ENCODE assay signal across 1 cellular context in genomic region chr1:47478090-47478489, GRCh38.
TF ChIP-seq lines count a peak whose summit lies in the region.

No MANE protein-coding gene starts in this region.

TF ChIP-seq in HepG2, 621 proteins besides CTCF, POLR2A, EP300 and RAD21 (continued from another document and continues in another):
- TF ChIP-seq PRDM15 (CRISPR knock-in tag; IDR thresholded peaks at IDR 0.05): no peak
- TF ChIP-seq, protein P1, sequence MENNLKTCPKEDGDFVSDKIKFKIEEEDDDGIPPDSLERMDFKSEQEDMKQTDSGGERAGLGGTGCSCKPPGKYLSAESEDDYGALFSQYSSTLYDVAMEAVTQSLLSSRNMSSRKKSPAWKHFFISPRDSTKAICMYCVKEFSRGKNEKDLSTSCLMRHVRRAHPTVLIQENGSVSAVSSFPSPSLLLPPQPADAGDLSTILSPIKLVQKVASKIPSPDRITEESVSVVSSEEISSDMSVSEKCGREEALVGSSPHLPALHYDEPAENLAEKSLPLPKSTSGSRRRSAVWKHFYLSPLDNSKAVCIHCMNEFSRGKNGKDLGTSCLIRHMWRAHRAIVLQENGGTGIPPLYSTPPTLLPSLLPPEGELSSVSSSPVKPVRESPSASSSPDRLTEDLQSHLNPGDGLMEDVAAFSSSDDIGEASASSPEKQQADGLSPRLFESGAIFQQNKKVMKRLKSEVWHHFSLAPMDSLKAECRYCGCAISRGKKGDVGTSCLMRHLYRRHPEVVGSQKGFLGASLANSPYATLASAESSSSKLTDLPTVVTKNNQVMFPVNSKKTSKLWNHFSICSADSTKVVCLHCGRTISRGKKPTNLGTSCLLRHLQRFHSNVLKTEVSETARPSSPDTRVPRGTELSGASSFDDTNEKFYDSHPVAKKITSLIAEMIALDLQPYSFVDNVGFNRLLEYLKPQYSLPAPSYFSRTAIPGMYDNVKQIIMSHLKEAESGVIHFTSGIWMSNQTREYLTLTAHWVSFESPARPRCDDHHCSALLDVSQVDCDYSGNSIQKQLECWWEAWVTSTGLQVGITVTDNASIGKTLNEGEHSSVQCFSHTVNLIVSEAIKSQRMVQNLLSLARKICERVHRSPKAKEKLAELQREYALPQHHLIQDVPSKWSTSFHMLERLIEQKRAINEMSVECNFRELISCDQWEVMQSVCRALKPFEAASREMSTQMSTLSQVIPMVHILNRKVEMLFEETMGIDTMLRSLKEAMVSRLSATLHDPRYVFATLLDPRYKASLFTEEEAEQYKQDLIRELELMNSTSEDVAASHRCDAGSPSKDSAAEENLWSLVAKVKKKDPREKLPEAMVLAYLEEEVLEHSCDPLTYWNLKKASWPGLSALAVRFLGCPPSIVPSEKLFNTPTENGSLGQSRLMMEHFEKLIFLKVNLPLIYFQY (CRISPR knock-in tag; IDR thresholded peaks at IDR 0.05; ENCODE audit: borderline replicate concordance): peak; percentile 88; the same call in 1 of the 2 replicates
- peak; percentile 69; the same call in 1 of the 2 replicates for TF ChIP-seq CEBPB (IDR thresholded peaks at IDR 0.05; ENCODE audit: borderline replicate concordance, low read depth, low read length)
- no peak for TF ChIP-seq PTBP1 (IDR thresholded peaks at IDR 0.05; ENCODE audit: low read depth, low read length, poor library complexity, severe bottlenecking)
- TF ChIP-seq ZNF24 (IDR thresholded peaks at IDR 0.05): no peak
- TF ChIP-seq THAP9 (CRISPR knock-in tag; IDR thresholded peaks at IDR 0.05; ENCODE audit: borderline replicate concordance): peak; percentile 57; the same call in 1 of the 2 replicates
- TF ChIP-seq POGK (CRISPR knock-in tag; conservative IDR thresholded peaks at IDR 0.05): peak; percentile 46; the same call in 1 of the 2 replicates
- TF ChIP-seq ARNT2 (CRISPR knock-in tag; IDR thresholded peaks at IDR 0.05; ENCODE audit: low read depth): peak; percentile 58; the same call in 1 of the 2 replicates
- TF ChIP-seq, protein P2, sequence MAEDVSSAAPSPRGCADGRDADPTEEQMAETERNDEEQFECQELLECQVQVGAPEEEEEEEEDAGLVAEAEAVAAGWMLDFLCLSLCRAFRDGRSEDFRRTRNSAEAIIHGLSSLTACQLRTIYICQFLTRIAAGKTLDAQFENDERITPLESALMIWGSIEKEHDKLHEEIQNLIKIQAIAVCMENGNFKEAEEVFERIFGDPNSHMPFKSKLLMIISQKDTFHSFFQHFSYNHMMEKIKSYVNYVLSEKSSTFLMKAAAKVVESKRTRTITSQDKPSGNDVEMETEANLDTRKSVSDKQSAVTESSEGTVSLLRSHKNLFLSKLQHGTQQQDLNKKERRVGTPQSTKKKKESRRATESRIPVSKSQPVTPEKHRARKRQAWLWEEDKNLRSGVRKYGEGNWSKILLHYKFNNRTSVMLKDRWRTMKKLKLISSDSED (CRISPR knock-in tag; IDR thresholded peaks at IDR 0.05): no peak
- no peak for TF ChIP-seq SMAD1 (CRISPR knock-in tag; IDR thresholded peaks at IDR 0.05; ENCODE audit: borderline replicate concordance, low read depth)
- TF ChIP-seq BATF2 (CRISPR knock-in tag; IDR thresholded peaks at IDR 0.05): no peak
- TF ChIP-seq ZSCAN20 (CRISPR knock-in tag; IDR thresholded peaks at IDR 0.05; ENCODE audit: borderline replicate concordance): no peak
- TF ChIP-seq ZNF891 (CRISPR knock-in tag; IDR thresholded peaks at IDR 0.05): 0 out of 2 replicates have a peak, but pooled peaks have one; percentile 23
- TF ChIP-seq MAX (IDR thresholded peaks at IDR 0.05): 0 out of 2 replicates have a peak, but pooled peaks have one; percentile 56
- TF ChIP-seq, protein P3, sequence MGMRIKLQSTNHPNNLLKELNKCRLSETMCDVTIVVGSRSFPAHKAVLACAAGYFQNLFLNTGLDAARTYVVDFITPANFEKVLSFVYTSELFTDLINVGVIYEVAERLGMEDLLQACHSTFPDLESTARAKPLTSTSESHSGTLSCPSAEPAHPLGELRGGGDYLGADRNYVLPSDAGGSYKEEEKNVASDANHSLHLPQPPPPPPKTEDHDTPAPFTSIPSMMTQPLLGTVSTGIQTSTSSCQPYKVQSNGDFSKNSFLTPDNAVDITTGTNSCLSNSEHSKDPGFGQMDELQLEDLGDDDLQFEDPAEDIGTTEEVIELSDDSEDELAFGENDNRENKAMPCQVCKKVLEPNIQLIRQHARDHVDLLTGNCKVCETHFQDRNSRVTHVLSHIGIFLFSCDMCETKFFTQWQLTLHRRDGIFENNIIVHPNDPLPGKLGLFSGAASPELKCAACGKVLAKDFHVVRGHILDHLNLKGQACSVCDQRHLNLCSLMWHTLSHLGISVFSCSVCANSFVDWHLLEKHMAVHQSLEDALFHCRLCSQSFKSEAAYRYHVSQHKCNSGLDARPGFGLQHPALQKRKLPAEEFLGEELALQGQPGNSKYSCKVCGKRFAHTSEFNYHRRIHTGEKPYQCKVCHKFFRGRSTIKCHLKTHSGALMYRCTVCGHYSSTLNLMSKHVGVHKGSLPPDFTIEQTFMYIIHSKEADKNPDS (CRISPR knock-in tag; IDR thresholded peaks at IDR 0.05): no peak
- peak; percentile 40; the same call in 1 of the 2 replicates for TF ChIP-seq TFDP2 (CRISPR knock-in tag; IDR thresholded peaks at IDR 0.05)
- no peak for TF ChIP-seq ZNF317 (CRISPR knock-in tag; IDR thresholded peaks at IDR 0.05)
- TF ChIP-seq ZUFSP (CRISPR knock-in tag; IDR thresholded peaks at IDR 0.05; ENCODE audit: borderline replicate concordance): no peak
- TF ChIP-seq MAZ (IDR thresholded peaks at IDR 0.05; ENCODE audit: borderline replicate concordance, low read depth, low read length): peak; percentile 96
- TF ChIP-seq MAZ (CRISPR knock-in tag; IDR thresholded peaks at IDR 0.05; ENCODE audit: low read depth): peak; percentile 92
- peak; percentile 78 for TF ChIP-seq FOXA1 (IDR thresholded peaks at IDR 0.05)
- peak; percentile 99 for TF ChIP-seq FOXA1 (CRISPR knock-in tag; IDR thresholded peaks at IDR 0.05)
- no peak for TF ChIP-seq ZNF382 (CRISPR knock-in tag; IDR thresholded peaks at IDR 0.05; ENCODE audit: borderline replicate concordance)
- no peak for TF ChIP-seq E2F5 (CRISPR knock-in tag; conservative IDR thresholded peaks at IDR 0.05)
- peak; percentile 80 for TF ChIP-seq CEBPG (CRISPR knock-in tag; IDR thresholded peaks at IDR 0.05)
- peak; percentile 97 for TF ChIP-seq BCL3 (CRISPR knock-in tag; IDR thresholded peaks at IDR 0.05)
- TF ChIP-seq, protein P4, sequence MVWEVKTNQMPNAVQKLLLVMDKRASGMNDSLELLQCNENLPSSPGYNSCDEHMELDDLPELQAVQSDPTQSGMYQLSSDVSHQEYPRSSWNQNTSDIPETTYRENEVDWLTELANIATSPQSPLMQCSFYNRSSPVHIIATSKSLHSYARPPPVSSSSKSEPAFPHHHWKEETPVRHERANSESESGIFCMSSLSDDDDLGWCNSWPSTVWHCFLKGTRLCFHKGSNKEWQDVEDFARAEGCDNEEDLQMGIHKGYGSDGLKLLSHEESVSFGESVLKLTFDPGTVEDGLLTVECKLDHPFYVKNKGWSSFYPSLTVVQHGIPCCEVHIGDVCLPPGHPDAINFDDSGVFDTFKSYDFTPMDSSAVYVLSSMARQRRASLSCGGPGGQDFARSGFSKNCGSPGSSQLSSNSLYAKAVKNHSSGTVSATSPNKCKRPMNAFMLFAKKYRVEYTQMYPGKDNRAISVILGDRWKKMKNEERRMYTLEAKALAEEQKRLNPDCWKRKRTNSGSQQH (CRISPR knock-in tag; IDR thresholded peaks at IDR 0.05; ENCODE audit: low read depth): no peak
